In the genomic region with DNA sequence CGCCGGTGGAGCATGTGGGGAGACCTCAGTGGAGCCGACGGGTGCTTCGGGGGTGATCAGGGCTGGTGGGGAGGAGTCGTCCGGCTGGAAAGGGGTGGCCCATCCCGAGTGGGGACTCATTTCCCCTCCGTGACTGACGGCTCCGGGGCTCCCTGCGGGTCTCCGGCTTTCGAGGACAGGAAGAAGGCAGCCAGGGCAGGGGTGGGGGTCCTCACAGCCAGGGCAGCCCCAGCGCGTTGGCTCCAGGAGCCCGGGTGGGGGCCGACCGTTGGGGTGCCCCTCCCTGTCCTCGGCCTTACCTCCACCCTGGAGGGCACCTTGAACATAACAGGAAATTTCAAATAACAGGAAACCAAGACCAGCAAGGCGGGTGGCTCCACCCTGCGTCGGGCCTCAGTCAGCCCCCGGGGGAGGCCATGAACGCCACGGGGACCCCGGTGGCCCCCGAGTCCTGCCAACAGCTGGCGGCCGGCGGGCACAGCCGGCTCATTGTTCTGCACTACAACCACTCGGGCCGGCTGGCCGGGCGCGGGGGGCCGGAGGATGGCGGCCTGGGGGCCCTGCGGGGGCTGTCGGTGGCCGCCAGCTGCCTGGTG, we compare ENCODE assay signal across 1 cellular context.
TF ChIP-seq lines count a peak whose summit lies in the region.

S1PR4 (plus strand) TSS at position 393 of the 596 bp plus-strand sequence; CDS start at position 417, 24 bp downstream.

TF ChIP-seq in GM12878, 131 proteins besides CTCF, POLR2A, EP300 and RAD21 (continued from another document):
- peak; percentile 42 for TF ChIP-seq NKRF (conservative IDR thresholded peaks at IDR 0.05)
- no peak for TF ChIP-seq CEBPB (IDR thresholded peaks at IDR 0.05; ENCODE audit: borderline replicate concordance in 1 of 2, low read depth in 2 of 2, low read length in 2 of 2)
- no peak for TF ChIP-seq USF1 (IDR thresholded peaks at IDR 0.05; ENCODE audit: borderline replicate concordance, extremely low read length, insufficient read depth, low read depth, low read length)
- peak; percentile 78; the same call in 1 of the 2 replicates for TF ChIP-seq ESRRA (IDR thresholded peaks at IDR 0.05; ENCODE audit: low read length)
- TF ChIP-seq MEF2B (IDR thresholded peaks at IDR 0.05; ENCODE audit: partially characterized antibody, poor library complexity, severe bottlenecking), result peak; percentile 39
- peak; percentile 69; the same call in 1 of the 2 replicates for TF ChIP-seq POLR2AphosphoS5 (IDR thresholded peaks at IDR 0.05; ENCODE audit: low read length)
- peak; percentile 83 for TF ChIP-seq TCF3 (IDR thresholded peaks at IDR 0.05; ENCODE audit: borderline replicate concordance, insufficient read depth, low read depth, low read length)
- TF ChIP-seq GATAD2B (conservative IDR thresholded peaks at IDR 0.05; ENCODE audit: low read depth), result peak; percentile 66
- TF ChIP-seq, protein P1, sequence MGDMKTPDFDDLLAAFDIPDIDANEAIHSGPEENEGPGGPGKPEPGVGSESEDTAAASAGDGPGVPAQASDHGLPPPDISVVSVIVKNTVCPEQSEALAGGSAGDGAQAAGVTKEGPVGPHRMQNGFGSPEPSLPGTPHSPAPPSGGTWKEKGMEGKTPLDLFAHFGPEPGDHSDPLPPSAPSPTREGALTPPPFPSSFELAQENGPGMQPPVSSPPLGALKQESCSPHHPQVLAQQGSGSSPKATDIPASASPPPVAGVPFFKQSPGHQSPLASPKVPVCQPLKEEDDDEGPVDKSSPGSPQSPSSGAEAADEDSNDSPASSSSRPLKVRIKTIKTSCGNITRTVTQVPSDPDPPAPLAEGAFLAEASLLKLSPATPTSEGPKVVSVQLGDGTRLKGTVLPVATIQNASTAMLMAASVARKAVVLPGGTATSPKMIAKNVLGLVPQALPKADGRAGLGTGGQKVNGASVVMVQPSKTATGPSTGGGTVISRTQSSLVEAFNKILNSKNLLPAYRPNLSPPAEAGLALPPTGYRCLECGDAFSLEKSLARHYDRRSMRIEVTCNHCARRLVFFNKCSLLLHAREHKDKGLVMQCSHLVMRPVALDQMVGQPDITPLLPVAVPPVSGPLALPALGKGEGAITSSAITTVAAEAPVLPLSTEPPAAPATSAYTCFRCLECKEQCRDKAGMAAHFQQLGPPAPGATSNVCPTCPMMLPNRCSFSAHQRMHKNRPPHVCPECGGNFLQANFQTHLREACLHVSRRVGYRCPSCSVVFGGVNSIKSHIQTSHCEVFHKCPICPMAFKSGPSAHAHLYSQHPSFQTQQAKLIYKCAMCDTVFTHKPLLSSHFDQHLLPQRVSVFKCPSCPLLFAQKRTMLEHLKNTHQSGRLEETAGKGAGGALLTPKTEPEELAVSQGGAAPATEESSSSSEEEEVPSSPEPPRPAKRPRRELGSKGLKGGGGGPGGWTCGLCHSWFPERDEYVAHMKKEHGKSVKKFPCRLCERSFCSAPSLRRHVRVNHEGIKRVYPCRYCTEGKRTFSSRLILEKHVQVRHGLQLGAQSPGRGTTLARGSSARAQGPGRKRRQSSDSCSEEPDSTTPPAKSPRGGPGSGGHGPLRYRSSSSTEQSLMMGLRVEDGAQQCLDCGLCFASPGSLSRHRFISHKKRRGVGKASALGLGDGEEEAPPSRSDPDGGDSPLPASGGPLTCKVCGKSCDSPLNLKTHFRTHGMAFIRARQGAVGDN (IDR thresholded peaks at IDR 0.05), result peak; percentile 66
